ENCODE assay signal across 10 cellular contexts in the genomic region with DNA sequence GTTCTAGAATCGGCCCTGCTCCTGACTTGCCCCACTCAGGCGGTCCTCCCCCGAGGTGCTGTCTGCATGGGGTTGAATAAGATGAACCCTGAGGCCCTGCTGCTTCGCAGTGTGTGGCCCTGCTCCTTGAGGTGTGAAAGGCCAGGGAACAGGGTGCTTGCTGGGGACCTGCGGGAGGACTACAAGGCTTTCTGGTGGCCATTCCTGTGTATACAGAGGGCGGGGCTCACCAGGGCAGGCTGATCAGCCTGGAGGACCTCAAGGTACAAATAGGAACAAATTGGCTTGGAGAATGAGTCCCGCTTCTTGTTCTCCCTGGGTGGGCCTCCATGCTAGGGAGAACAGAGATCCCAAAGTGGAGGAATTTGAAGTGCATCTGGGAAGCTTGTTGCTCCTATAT.
"Had no signal": no experiment of that assay in that cellular context is flagged by ENCODE, and none has a peak within 500 bp of the region (broad histone marks: within the 10 kb centered on the region; RNA-seq: fewer than 3 reads in every experiment).

No MANE protein-coding gene starts in this region.

- H3K4me3 Mint-ChIP-seq: H9, HFFc6, IgD-negative memory B cell had no signal

- H3K9ac ChIP-seq: GM23248 had no signal

- DNase-seq: GM23248, GOT3, H9, HCEC 1CT, HFFc6, KG1 had no signal

- H3K4me3 ChIP-seq: GM23248 had no signal

- H2AFZ ChIP-seq: GM23248 had no signal

- H3K27ac ChIP-seq: GM23248, HL-60 had no signal

- FAIRE-seq: H54, HepG2 had no signal

- ATAC-seq: HepG2 had no signal

- H3K36me3 Mint-ChIP-seq: IgD-negative memory B cell had no signal

- H3K27ac Mint-ChIP-seq: H9, HFFc6 had no signal

- H3K9me3 Mint-ChIP-seq: H9, HFFc6, IgD-negative memory B cell had no signal
